8 cellular contexts compared by ENCODE assay signal in genomic region chr6:146028250-146028789, GRCh38. TPM values are rescaled to one million over a fixed set of nuclear protein-coding genes. Genes with fewer than 3 reads are reported as not detected.
DNase-seq lines count a peak whose midpoint lies in the region; ATAC-seq, FAIRE-seq and TF ChIP-seq lines count a peak whose summit lies in the region.

No MANE protein-coding gene starts in this region.

- TF ChIP-seq EP300 in K562 (IDR thresholded peaks at IDR 0.05; ENCODE audit: low read length): no peak

- no peaks in the 10 kb centered on the region for H3K79me1 ChIP-seq in H9 (ENCODE audit: insufficient read depth, low read depth, low read length, poor library complexity, severe bottlenecking)

- no peaks in the 10 kb centered on the region for H3K36me3 Mint-ChIP-seq in H9 (ENCODE audit: insufficient read depth in 1 of 3, low read depth in 3 of 3)

- no peak overlapping the region for H2BK5ac ChIP-seq in H9 (ENCODE audit: insufficient read length, low read length)

- no peak overlapping the region for H4K5ac ChIP-seq in H9 (ENCODE audit: insufficient read length, low read depth, low read length)

- H4K91ac ChIP-seq in H9 (ENCODE audit: insufficient read length, low read depth, low read length): no peak overlapping the region

- H3K4me1 Mint-ChIP-seq in H9: peaks cover 18 to 19% of the 10 kb centered on the region in 2 experiments

- H4K8ac ChIP-seq in H9 (replicated peaks; ENCODE audit: insufficient read length, low read depth, low read length): no peak overlapping the region

- peak overlapping the region; percentile 99 for H3K4me2 ChIP-seq in H9 (ENCODE audit: insufficient read depth, insufficient read length, low read length)
- H3K4me2 ChIP-seq in K562 (ENCODE audit: insufficient read depth, low read length): no peak overlapping the region

- H3K23ac ChIP-seq in H9 (ENCODE audit: insufficient read length, low read depth, low read length): no peak overlapping the region

- TF ChIP-seq CTCF in H9 (conservative IDR thresholded peaks at IDR 0.05) (no peak), K562 (IDR thresholded peaks at IDR 0.05 in 2 of 3, conservative IDR thresholded peaks at IDR 0.05 in 1 of 3; ENCODE audit: insufficient read depth in 2 of 3, low read depth in 1 of 3, low read length in 3 of 3) (0 out of 6 replicates have a peak, but pooled peaks of 2 of the 3 experiments have one; percentile 1)

- H3K18ac ChIP-seq in H9 (ENCODE audit: insufficient read length, low read depth, low read length): no peak overlapping the region

- intact Hi-C loops in K562 (cut with micrococcal nuclease): no loop called here

- no peak overlapping the region for H2AK5ac ChIP-seq in H9 (ENCODE audit: insufficient read length, low read length)

- in situ Hi-C loops in K562 (cut with MboI): no loop called here

- no peak overlapping the region for H3K14ac ChIP-seq in H9 (ENCODE audit: insufficient read depth, low read length)

- H3K4me3 Mint-ChIP-seq in H9: peak overlapping the region; percentile 72 to 87

- DNase-seq in ELF-1 (ENCODE audit: low read depth, low spot score) (peak; percentile 81), H9 (peak; percentile 82), NT2/D1 (ENCODE audit: low read depth, low spot score) (peak; percentile 57), K562 (ENCODE audit: extremely low read depth in 1 of 4, low spot score in 3 of 4) (peak; percentile 69 to 80 (median 76)), smooth muscle cell of the brain vasculature (ENCODE audit: low read depth, low spot score) (peak; percentile 23), cortex of kidney (lab: John Stamatoyannopoulos, UW) (no peak), occipital lobe (lab: John Stamatoyannopoulos, UW) (no peak)

- H2BK20ac ChIP-seq in H9 (ENCODE audit: low read depth, low read length, poor library complexity, severe bottlenecking): no peak overlapping the region

- no peaks in the 10 kb centered on the region for H3K9me3 ChIP-seq in H9 (ENCODE audit: control insufficient read depth, low read depth, low read length)
- H3K9me3 ChIP-seq in NT2/D1 (ENCODE audit: insufficient read depth, low read length): no peaks in the 10 kb centered on the region; the same call in 1 of the 2 replicates
- H3K9me3 ChIP-seq in K562 (replicated peaks; ENCODE audit: control insufficient read depth, insufficient read depth, low read depth, low read length): no peaks in the 10 kb centered on the region
- no peaks in the 10 kb centered on the region for H3K9me3 ChIP-seq in iPS-18a (ENCODE audit: control insufficient read depth, low read depth, low read length)

- H3K56ac ChIP-seq in H9 (ENCODE audit: insufficient read length, low read depth, low read length): no peak overlapping the region

- H2BK12ac ChIP-seq in H9 (ENCODE audit: insufficient read length, low read depth, low read length): no peak overlapping the region

- no peak overlapping the region for H3K4ac ChIP-seq in H9 (ENCODE audit: low read depth, low read length)

- H3K9ac ChIP-seq in H9 (ENCODE audit: extremely low read depth, insufficient read length, low read length) (no peak overlapping the region), NT2/D1 (ENCODE audit: insufficient read length, low read depth) (no peak overlapping the region), K562 (ENCODE audit: insufficient read depth in 1 of 2, low read depth in 2 of 2, low read length in 2 of 2) (no peak overlapping the region), iPS-18a (ENCODE audit: low read length) (no peak overlapping the region)

- H3K4me1 ChIP-seq in H9 (ENCODE audit: insufficient read depth, low read length) (no peaks in the 10 kb centered on the region), NT2/D1 (ENCODE audit: insufficient read depth, insufficient read length) (no peaks in the 10 kb centered on the region), K562 (replicated peaks in 1 of 2; ENCODE audit: control insufficient read depth in 2 of 2, insufficient read depth in 2 of 2, low read length in 2 of 2) (peaks cover 0 to 6% of the 10 kb centered on the region in 2 experiments; a peak in 2 of 5 replicates), iPS-18a (ENCODE audit: control insufficient read depth, low read depth, low read length) (no peaks in the 10 kb centered on the region)

- TF ChIP-seq RAD21 in K562 (CRISPR knock-in tag; conservative IDR thresholded peaks at IDR 0.05 in 1 of 2, IDR thresholded peaks at IDR 0.05 in 1 of 2): peak in 1 of 2 experiments; percentile 11; a peak in 1 of 4 replicates

- H4K20me1 ChIP-seq in H9 (ENCODE audit: control insufficient read depth, insufficient read depth, insufficient read length) (no peaks in the 10 kb centered on the region), K562 (replicated peaks; ENCODE audit: control insufficient read depth, insufficient read depth, low read length) (no peaks in the 10 kb centered on the region)

- CTCF ChIA-PET in K562 (lab: Yijun Ruan, JAX; ENCODE audit: low intra/inter-chr PET ratio): no interaction called here

- H2BK120ac ChIP-seq in H9 (ENCODE audit: low read depth, low read length, poor library complexity, severe bottlenecking): no peak overlapping the region

- peak; percentile 99 for ATAC-seq in K562

- TF ChIP-seq POLR2A in K562 (conservative IDR thresholded peaks at IDR 0.05): no peak

- H3T11ph ChIP-seq in H9 (ENCODE audit: low read length): no peak overlapping the region

- no peak overlapping the region for H3K27ac ChIP-seq in H9 (ENCODE audit: insufficient read length, low read depth, low read length)
- H3K27ac ChIP-seq in K562 (ENCODE audit: extremely low read depth, low read depth, low read length): no peak overlapping the region
- no peak overlapping the region for H3K27ac ChIP-seq in iPS-18a (ENCODE audit: low read length)

- H3K4me3 ChIP-seq in NT2/D1 (ENCODE audit: insufficient read length, low read depth): no peak overlapping the region
- H3K4me3 ChIP-seq in K562: no peak overlapping the region
- peak overlapping the region; percentile 83 for H3K4me3 ChIP-seq in iPS-18a (ENCODE audit: low read length)

- H3K79me2 ChIP-seq in H9 (ENCODE audit: insufficient read depth, low read length) (no peaks in the 10 kb centered on the region), K562 (ENCODE audit: control insufficient read depth, insufficient read depth, low read length) (no peaks in the 10 kb centered on the region)

- peaks cover 2% of the 10 kb centered on the region for H3K9me1 ChIP-seq in K562 (ENCODE audit: control insufficient read depth, insufficient read depth, low read length)

- H3K9me3 Mint-ChIP-seq in H9: no peaks in the 10 kb centered on the region; a peak in 1 of 5 replicates

- BruUV-seq in K562 (replicated peaks; lab: Mats Ljungman, UMichigan): no TSS peak

- peaks cover 22% of the 10 kb centered on the region for H3K23me2 ChIP-seq in H9 (ENCODE audit: insufficient read length, low read depth, low read length, poor library complexity, severe bottlenecking)

- peak; percentile 48 for FAIRE-seq in K562 (lab: Jason Lieb, UNC)

- H3K27me3 ChIP-seq in H9 (ENCODE audit: insufficient read depth, low read length): peaks cover 6% of the 10 kb centered on the region
- H3K27me3 ChIP-seq in NT2/D1 (ENCODE audit: insufficient read depth, insufficient read length): peaks cover 30% of the 10 kb centered on the region
- peaks cover 3 to 25% of the 10 kb centered on the region in 2 experiments; a peak in 3 of 5 replicates for H3K27me3 ChIP-seq in K562 (ENCODE audit: control insufficient read depth in 2 of 2, insufficient read depth in 2 of 2, low read length in 2 of 2)
- peaks cover 51% of the 10 kb centered on the region for H3K27me3 ChIP-seq in iPS-18a (ENCODE audit: control insufficient read depth, insufficient read depth, low read length)

- H2AFZ ChIP-seq in H9 (ENCODE audit: low read length) (no peak overlapping the region), K562 (ENCODE audit: low read depth, low read length) (no peak overlapping the region)

- POLR2A ChIA-PET in K562 (lab: Yijun Ruan, JAX): interaction anchor here (0.7 to 1.0 kb wide), 3 partner anchors 14 to 1246 kb away, joined by 3 to 4 read pairs (median 3); no protein-coding TSS in a partner anchor

- no CpG with 5 or more reads among the region's 19 CpGs for WGBS in H9 (ENCODE audit: extremely low coverage, insufficient read length, low lambda C conversion rate)
- WGBS in K562 (ENCODE audit: insufficient coverage, low coverage, missing lambda C conversion rate): 5% methylated on average over 19 of the region's 19 CpGs

- H3K27ac Mint-ChIP-seq in H9: no peak overlapping the region

- H3K36me3 ChIP-seq in NT2/D1 (ENCODE audit: insufficient read depth, insufficient read length, low read length) (no peaks in the 10 kb centered on the region), K562 (ENCODE audit: control insufficient read depth, insufficient read depth, low read length) (no peaks in the 10 kb centered on the region), iPS-18a (ENCODE audit: control insufficient read depth, low read depth, low read length) (no peaks in the 10 kb centered on the region)

- H3K27me3 Mint-ChIP-seq in H9 (ENCODE audit: low read depth): peaks cover 38% of the 10 kb centered on the region

- no peak overlapping the region for H2BK15ac ChIP-seq in H9 (ENCODE audit: low read depth, low read length)

RNA-seq across cellular contexts. Expression of gene GRM1, which starts 0.5 kb away (rescaled TPM):
- total RNA-seq in H9 (2021) (0.07 and 0.39 TPM in 2 replicates), K562 (2014; rRNA removed) (0.04 TPM in 1 of 2 replicates, not detected in the other), K562 (2014; rRNA removed; fragmentation: Illumina TruSeq; extraction: Trizol) (not detected in 2 replicates), K562 (2015; rRNA removed; fragmentation: Illumina TruSeq; extraction: Trizol) (0.04 TPM in 1 of 2 replicates, not detected in the other), K562 (2021) (not detected in 2 replicates), occipital lobe (22.3 TPM)
- not detected in 2 replicates for total RNA-seq in K562 (2011; cell fraction: chromatin; rRNA removed; ENCODE audit: low replicate concordance)
- total RNA-seq in K562 (2011; cell fraction: nucleolus; rRNA removed): not detected in 2 replicates
- total RNA-seq in K562 (2011; cell fraction: nucleoplasm; rRNA removed): 0.22 TPM in 1 of 2 replicates, not detected in the other
- polyA plus RNA-seq in K562 (2011; rRNA removed) (not detected in 2 replicates), K562 (2014; fragmentation: Illumina TruSeq; extraction: Trizol) (not detected in 2 replicates), K562 (2014; fragmentation: Nextera tagmentation; extraction: Ambion mirVana) (not detected), K562 (2014; rRNA removed) (not detected in 2 replicates)
- 0.04 TPM in 2 replicates for polyA plus RNA-seq in K562 (2011; cell fraction: cytosol; rRNA removed)
- polyA plus RNA-seq in K562 (2011; cell fraction: nucleus; rRNA removed): not detected in 2 replicates
- polyA plus RNA-seq in K562 (2012): 0.01 and 0.03 TPM in 2 replicates
- polyA minus RNA-seq in K562 (2011; rRNA and poly(A)+ RNA removed): not detected in 2 replicates
- polyA minus RNA-seq in K562 (2011; cell fraction: cytosol; rRNA and poly(A)+ RNA removed): not detected in 2 replicates
- not detected in 2 replicates for polyA minus RNA-seq in K562 (2011; cell fraction: nucleus; rRNA and poly(A)+ RNA removed)

Comparison
In these comparisons a context has a peak if more than half of its experiments do, and no peak if none do; other contexts are left out.
1. DNase-seq: peak in ELF-1 (single experiment), H9 (single experiment), NT2/D1 (single experiment), K562 (4 of 4) and smooth muscle cell of the brain vasculature (single experiment); none in cortex of kidney (single experiment) and occipital lobe (single experiment).
2. RNA of gene GRM1, which starts 0.5 kb away (total RNA-seq): 22.3 TPM in occipital lobe (single experiment); 0.07 to 0.39 TPM in H9 and 0.04 to 0.22 TPM in K562; every median in the first group is over 10 times any median in the second.